Comparison of ENCODE assay signal across 9 cellular contexts in genomic region chr6:16766043-16766521, GRCh38. TPM values are rescaled to one million over a fixed set of nuclear protein-coding genes. Genes with fewer than 3 reads are reported as not detected.
DNase-seq lines count a peak whose midpoint lies in the region; ATAC-seq, FAIRE-seq and TF ChIP-seq lines count a peak whose summit lies in the region.
"Had no signal": no experiment of that assay in that cellular context is flagged by ENCODE, and none has a peak within 500 bp of the region (broad histone marks: within the 10 kb centered on the region; RNA-seq: fewer than 3 reads in every experiment).

No MANE protein-coding gene starts in this region.

- H3K27ac ChIP-seq in neural cell (ENCODE audit: low read length): no peak overlapping the region

- H4K20me1 ChIP-seq in neural cell (ENCODE audit: insufficient read depth): no peaks in the 10 kb centered on the region

- no peaks in the 10 kb centered on the region for H3K79me2 ChIP-seq in neural cell (replicated peaks; ENCODE audit: insufficient read depth, low read length)

- no peaks in the 10 kb centered on the region for H3K27me3 ChIP-seq in neural cell (ENCODE audit: insufficient read depth, low read depth, low read length)

- peak overlapping the region; percentile 5 for H3K4me3 ChIP-seq in neural cell (ENCODE audit: low read length)

- no peak for FAIRE-seq in GM12892 (lab: Jason Lieb, UNC)
- no peak for FAIRE-seq in GM12891 (lab: Jason Lieb, UNC)
- FAIRE-seq: GM18507 had no signal

- no peak for TF ChIP-seq POLR2A in GM12892 (IDR thresholded peaks at IDR 0.05; ENCODE audit: low read depth, low read length)
- TF ChIP-seq POLR2A in GM12891 (IDR thresholded peaks at IDR 0.05; ENCODE audit: low read depth, low read length): no peak

- no peak overlapping the region for H3K9ac ChIP-seq in neural cell (ENCODE audit: low read length)

- TF ChIP-seq RAD21 in neural cell (conservative IDR thresholded peaks at IDR 0.05): no peak

- ATAC-seq in HG02759 (IDR thresholded peaks at IDR 0.05; ENCODE audit: unreplicated experiment): no peak

- no peak for TF ChIP-seq CTCF in neural cell (IDR thresholded peaks at IDR 0.05; ENCODE audit: poor library complexity, severe bottlenecking)

- TF ChIP-seq EP300 in neural cell (conservative IDR thresholded peaks at IDR 0.05; ENCODE audit: poor library complexity, severe bottlenecking): no peak

- H2AFZ ChIP-seq in neural cell (ENCODE audit: low read depth, low read length): no peak overlapping the region

- H3F3A ChIP-seq in neural cell (ENCODE audit: insufficient read depth, low read length, poor library complexity, severe bottlenecking): peaks cover 3% of the 10 kb centered on the region

- peak; percentile 58 for DNase-seq in GM03348 (ENCODE audit: low spot score)
- peak; percentile 100 for DNase-seq in M059J (ENCODE audit: low read depth)
- DNase-seq in amniotic epithelial cell (ENCODE audit: low read depth): peak; percentile 55
- no peak for DNase-seq in GM12892 (ENCODE audit: insufficient read length)
- DNase-seq in GM12891 (ENCODE audit: insufficient read length, low spot score): no peak
- no peak for DNase-seq in iPS-NIHi7 (ENCODE audit: extremely low spot score)

- H3K4me2 ChIP-seq in neural cell (ENCODE audit: low read length): no peak overlapping the region

- no peaks in the 10 kb centered on the region for H3K36me3 ChIP-seq in neural cell (ENCODE audit: insufficient read depth, low read length)

- H3K9me3 ChIP-seq in neural cell (ENCODE audit: low read length): no peaks in the 10 kb centered on the region

- H3K9me2 ChIP-seq in neural cell (ENCODE audit: insufficient read depth, low read length): no peaks in the 10 kb centered on the region

TF ChIP-seq in neural cell, 6 proteins besides CTCF, POLR2A, EP300 and RAD21:
- no peak for TF ChIP-seq REST (IDR thresholded peaks at IDR 0.05; ENCODE audit: borderline replicate concordance)
- TF ChIP-seq EZH2 (IDR thresholded peaks at IDR 0.05; ENCODE audit: borderline replicate concordance, insufficient read depth, low read length, poor library complexity, severe bottlenecking): no peak
- TF ChIP-seq TAF1 (IDR thresholded peaks at IDR 0.05; ENCODE audit: low read depth): no peak
- no peak for TF ChIP-seq MXI1 (conservative IDR thresholded peaks at IDR 0.05; ENCODE audit: poor library complexity, severe bottlenecking)
- no peak for TF ChIP-seq POLR2AphosphoS5 (IDR thresholded peaks at IDR 0.05)
- no peak for TF ChIP-seq SMC3 (conservative IDR thresholded peaks at IDR 0.05; ENCODE audit: poor library complexity)

TF ChIP-seq in GM12891, 5 proteins besides CTCF, POLR2A, EP300 and RAD21:
- TF ChIP-seq SPI1 (IDR thresholded peaks at IDR 0.05; ENCODE audit: low read depth, low read length): no peak
- no peak for TF ChIP-seq PAX5 (IDR thresholded peaks at IDR 0.05; ENCODE audit: insufficient read depth, low read length, severe bottlenecking)
- TF ChIP-seq POU2F2 (IDR thresholded peaks at IDR 0.05; ENCODE audit: low read depth, low read length): no peak
- TF ChIP-seq TAF1 (IDR thresholded peaks at IDR 0.05; ENCODE audit: low read depth, low read length): no peak
- no peak for TF ChIP-seq POLR2AphosphoS5 (IDR thresholded peaks at IDR 0.05; ENCODE audit: low read depth, low read length)

RNA-seq across cellular contexts. Expression of gene ATXN1, which starts 4.8 kb away (rescaled TPM):
- total RNA-seq in M059J (2014; rRNA removed; shearing (Covaris generic)): 31.5 and 35.4 TPM in 2 replicates
- 23.6 and 28.2 TPM in 2 replicates for polyA plus RNA-seq in neural cell
- polyA minus RNA-seq in neural cell: 103 and 128 TPM in 2 replicates
- polyA plus RNA-seq in GM12892 (2012; ENCODE audit: missing spikeins): 15.6 TPM
- 14.3 TPM for polyA plus RNA-seq in GM12891 (2012; ENCODE audit: low read depth, missing spikeins)

Comparison
In these comparisons a context has a peak if more than half of its experiments do, and no peak if none do; other contexts are left out.
1. DNase-seq: peak in GM03348 (single experiment), M059J (single experiment) and amniotic epithelial cell (single experiment); none in GM12892 (single experiment), GM12891 (single experiment) and iPS-NIHi7 (single experiment).